In the genomic region with DNA sequence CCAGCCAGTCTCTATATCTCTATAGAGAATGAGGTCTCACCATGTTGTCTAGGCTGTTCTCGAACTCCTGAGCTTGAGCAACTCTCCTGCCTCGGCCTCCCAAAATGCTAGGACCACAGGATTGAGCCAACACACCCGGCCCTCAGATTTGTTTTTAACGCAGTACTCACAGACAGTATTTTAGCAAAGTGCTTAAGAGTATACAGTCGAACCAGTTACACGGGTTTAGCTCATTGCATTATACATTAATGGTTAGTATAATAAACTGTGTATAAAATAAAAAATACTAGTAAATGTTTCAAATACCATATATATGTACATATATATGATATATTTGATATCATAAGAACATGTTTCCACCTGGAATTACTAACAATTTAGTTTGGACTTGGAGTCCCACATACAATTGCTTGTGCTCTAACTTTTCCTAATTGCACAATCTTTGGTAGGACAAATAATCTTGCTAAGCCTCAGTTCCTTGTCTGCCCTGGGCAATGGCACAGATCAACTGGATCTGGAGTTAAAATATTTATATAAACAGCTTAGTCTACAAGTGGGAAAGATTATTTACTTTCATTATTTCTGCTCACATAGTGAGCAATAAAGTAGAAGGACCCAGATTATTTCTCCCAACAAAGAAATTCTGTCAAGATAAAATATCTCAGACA, we compare ENCODE assay signal across 20 cellular contexts.
DNase-seq lines count a peak whose midpoint lies in the region; ATAC-seq and TF ChIP-seq lines count a peak whose summit lies in the region.
"Had no signal": no experiment of that assay in that cellular context is flagged by ENCODE, and none has a peak within 500 bp of the region (broad histone marks: within the 10 kb centered on the region; RNA-seq: fewer than 3 reads in every experiment).

No MANE protein-coding gene starts in this region.

- peaks cover 14 to 33% of the 10 kb centered on the region in 2 donors for H3K9me3 Mint-ChIP-seq in natural killer cell
- peaks cover 14% of the 10 kb centered on the region for H3K9me3 Mint-ChIP-seq in Caco-2 (ENCODE audit: unreplicated experiment)

- intact Hi-C loops in natural killer cell (cut with micrococcal nuclease) (no loop called here), Caco-2 (cut with micrococcal nuclease; ENCODE audit: unreplicated experiment) (no loop called here)

- H3K27ac Mint-ChIP-seq in natural killer cell = no peak overlapping the region
- no peak overlapping the region for H3K27ac Mint-ChIP-seq in Caco-2 (ENCODE audit: unreplicated experiment)
- H3K27ac Mint-ChIP-seq: CD8-positive, alpha-beta T cell; HFFc6 had no signal

- POLR2A ChIA-PET in Caco-2 (lab: Charles Lee) = no interaction called here

- TF ChIP-seq CTCF in LNCaP clone FGC (IDR thresholded peaks at IDR 0.05; ENCODE audit: control insufficient read depth, extremely low read depth, insufficient read depth) (no peak), epithelial cell of esophagus (IDR thresholded peaks at IDR 0.05; ENCODE audit: insufficient read depth, low read depth, low read length, missing control alignments) (no peak), natural killer cell (IDR thresholded peaks at IDR 0.05) (no peak), Caco-2 (IDR thresholded peaks at IDR 0.05; ENCODE audit: insufficient read depth in 1 of 2, low read depth in 1 of 2, low read length in 1 of 2, severe bottlenecking in 1 of 2, unreplicated experiment in 1 of 2) (no peak)

- H3K4me1 ChIP-seq in Caco-2 = no peaks in the 10 kb centered on the region
- H3K4me1 ChIP-seq: BLaER1 had no signal

- H3K9me3 ChIP-seq in Caco-2 = no peaks in the 10 kb centered on the region
- H3K9me3 ChIP-seq: BLaER1 had no signal

- H3K4me3 Mint-ChIP-seq in natural killer cell (no peak overlapping the region), Caco-2 (ENCODE audit: unreplicated experiment) (no peak overlapping the region)
- H3K4me3 Mint-ChIP-seq: CD8-positive, alpha-beta T cell; HFFc6 had no signal

- H3K4me1 Mint-ChIP-seq in natural killer cell (no peaks in the 10 kb centered on the region), Caco-2 (ENCODE audit: low read depth, unreplicated experiment) (no peaks in the 10 kb centered on the region)

- no peaks in the 10 kb centered on the region for H3K27me3 ChIP-seq in Caco-2 (replicated peaks; ENCODE audit: control insufficient read depth, insufficient read depth, low read length)
- H3K27me3 ChIP-seq: BLaER1 had no signal

- no peaks in the 10 kb centered on the region for H3K36me3 ChIP-seq in Caco-2 (ENCODE audit: control insufficient read depth, insufficient read depth, low read length)
- H3K36me3 ChIP-seq: BLaER1 had no signal

- no peak for ATAC-seq in natural killer cell
- ATAC-seq: CD8-positive, alpha-beta T cell; GM12878; HCT116 had no signal

- H3K27me3 Mint-ChIP-seq in natural killer cell (ENCODE audit: low read depth in 2 of 2) (no peaks in the 10 kb centered on the region), Caco-2 (ENCODE audit: insufficient read depth, unreplicated experiment) (peaks cover 2% of the 10 kb centered on the region)

- no TSS peak for BruUV-seq in Caco-2 (replicated peaks; lab: Mats Ljungman, UMichigan)

- H3K4me3 ChIP-seq in LNCaP clone FGC (ENCODE audit: low read depth, low read length) (no peak overlapping the region), epithelial cell of esophagus (ENCODE audit: low read length) (no peak overlapping the region), Caco-2 (ENCODE audit: low read depth, low read length) (no peak overlapping the region)
- H3K4me3 ChIP-seq: BLaER1, GM12878 had no signal

- CTCF ChIA-PET in Caco-2 (lab: Charles Lee) = no interaction called here

- DNase-seq in NCI-H510A treated with DMSO at 0.1 percent for 48 hours (lab: John Stamatoyannopoulos, UW) (peak; percentile 5), NCI-H510A (lab: John Stamatoyannopoulos, UW) (no peak), LNCaP clone FGC (ENCODE audit: low read depth) (peak; percentile 47), epithelial cell of esophagus (ENCODE audit: low read depth) (peak; percentile 53), T-helper 1 cell (no peak), natural killer cell (no peak), Caco-2 (no peak)
- DNase-seq: 8988T; CD8-positive, alpha-beta T cell; DMS 273 treated with DMSO at 0.1 percent for 48 hours; DMS53; DND-41; EL; GOT3; H7; HFFc6; IMR-90 had no signal

- H3K36me3 Mint-ChIP-seq in natural killer cell (no peaks in the 10 kb centered on the region), Caco-2 (ENCODE audit: insufficient read depth, unreplicated experiment) (no peaks in the 10 kb centered on the region)
- H3K36me3 Mint-ChIP-seq: CD8-positive, alpha-beta T cell had no signal

Comparison
In these comparisons a context has a peak if more than half of its experiments do, and no peak if none do; other contexts are left out.
1. DNase-seq: peak in NCI-H510A treated with DMSO at 0.1 percent for 48 hours (single experiment), LNCaP clone FGC (single experiment) and epithelial cell of esophagus (single experiment); none in NCI-H510A (single experiment), T-helper 1 cell (0 of 5), natural killer cell (single experiment) and Caco-2 (0 of 2).